8 cellular contexts compared by ENCODE assay signal in genomic region chr1:23367791-23368561, GRCh38. TPM values are rescaled to one million over a fixed set of nuclear protein-coding genes. Genes with fewer than 3 reads are reported as not detected.
DNase-seq lines count a peak whose midpoint lies in the region; ATAC-seq and TF ChIP-seq lines count a peak whose summit lies in the region.

No MANE protein-coding gene starts in this region.

- TF ChIP-seq CTCF in AG04449 (IDR thresholded peaks at IDR 0.05; ENCODE audit: insufficient read depth, low read length, missing control alignments) (no peak), VCaP (conservative IDR thresholded peaks at IDR 0.05) (no peak), breast epithelium (IDR thresholded peaks at IDR 0.05) (no peak)

- H3K9me3 ChIP-seq in breast epithelium (peaks cover 16 to 19% of the 10 kb centered on the region in 2 donors), iPS-18c (ENCODE audit: control insufficient read depth, insufficient read depth, low read length) (no peaks in the 10 kb centered on the region), skeletal muscle tissue (ENCODE audit: control insufficient read depth in 3 of 3, low read length in 3 of 3) (peaks cover 0 to 5% (median 1%) of the 10 kb centered on the region in 3 donors)

- peak overlapping the region; percentile 99 to 100 (median 99) for H3K9ac ChIP-seq in skeletal muscle tissue (ENCODE audit: low read depth in 1 of 3, low read length in 3 of 3)

- H3K4me3 ChIP-seq in AG04449 (ENCODE audit: low read depth, low read length), result peak overlapping the region; percentile 90
- H3K4me3 ChIP-seq in breast epithelium, result peak overlapping the region; percentile 79 to 90 (median 79)
- peak overlapping the region; percentile 97 for H3K4me3 ChIP-seq in iPS-18c (ENCODE audit: insufficient read depth, low read depth, low read length)
- H3K4me3 ChIP-seq in skeletal muscle tissue (ENCODE audit: low read length in 3 of 3), result peak overlapping the region; percentile 99 to 100 (median 100)

- peaks cover 10 to 29% of the 10 kb centered on the region in 2 donors for H3K4me1 ChIP-seq in breast epithelium
- peaks cover 44 to 57% (median 53%) of the 10 kb centered on the region in 3 donors for H3K4me1 ChIP-seq in skeletal muscle tissue (ENCODE audit: control insufficient read depth in 3 of 3, insufficient read depth in 3 of 3, low read length in 3 of 3)

- CTCF ChIA-PET in AG04449 (lab: Yijun Ruan, JAX), result interaction anchor here (0.6 to 3.6 kb wide), 7 partner anchors 12 to 53 kb away, joined by 3 to 31 read pairs (median 3); partner anchors contain the start of gene HNRNPR

- H3K27me3 ChIP-seq in breast epithelium (no peaks in the 10 kb centered on the region), skeletal muscle tissue (ENCODE audit: control insufficient read depth in 3 of 3, insufficient read depth in 3 of 3, low read length in 3 of 3) (no peaks in the 10 kb centered on the region)

- H3K36me3 ChIP-seq in breast epithelium (peaks cover under 1% of the 10 kb centered on the region), skeletal muscle tissue (ENCODE audit: control insufficient read depth in 3 of 3, insufficient read depth in 3 of 3, low read length in 3 of 3) (peaks cover 29 to 38% (median 30%) of the 10 kb centered on the region in 3 donors)

- POLR2A ChIA-PET in AG04449 (lab: Yijun Ruan, JAX), result interaction anchor here (0.9 to 2.5 kb wide), 6 partner anchors 9 to 84 kb away, joined by 3 to 30 read pairs (median 5); partner anchors contain the start of gene HNRNPR

- DNase-seq in AG04449 (ENCODE audit: low read depth, low spot score) (peak; percentile 89), NCI-H2196 (lab: John Stamatoyannopoulos, UW; ENCODE audit: unreplicated experiment) (peak; percentile 98), breast epithelium (ENCODE audit: low spot score in 2 of 2) (peak; percentile 99)

- peak overlapping the region; percentile 91 for H3K27ac ChIP-seq in VCaP
- H3K27ac ChIP-seq in breast epithelium, result peak overlapping the region; percentile 89 to 96
- peak overlapping the region; percentile 98 for H3K27ac ChIP-seq in skeletal muscle tissue (ENCODE audit: low read depth, low read length)

- peak; percentile 59 for TF ChIP-seq POLR2A in breast epithelium (IDR thresholded peaks at IDR 0.05)

- intact Hi-C loops in breast epithelium (cut with DNase I; ENCODE audit: low total_unique reads), result no loop called here

- ATAC-seq in GM18873 (IDR thresholded peaks at IDR 0.05; ENCODE audit: low FRiP score, unreplicated experiment) (peak; percentile 94), HG03135 (IDR thresholded peaks at IDR 0.05; ENCODE audit: unreplicated experiment) (peak; percentile 91)

RNA-seq across cellular contexts. Expression of gene ZNF436, which starts 1.7 kb away (rescaled TPM):
- 10 to 100 TPM; 19.5 to 36.6 (median 23.9) TPM for total RNA-seq in breast epithelium
- 67.3 TPM for total RNA-seq in skeletal muscle tissue

RNA-seq across cellular contexts. Expression of gene HNRNPR, which starts 23.9 kb away (rescaled TPM):
- 100 to 1,000 TPM in 2 of 3 donors, 10 to 100 TPM in 1; 56.6 to 114 (median 109) TPM for total RNA-seq in breast epithelium
- 83.5 TPM for total RNA-seq in skeletal muscle tissue

RNA-seq across cellular contexts. Expression of gene TCEA3, which starts 56.6 kb away (rescaled TPM):
- 10 to 100 TPM in 2 of 3 donors, 1 to 10 TPM in 1; 8.5 to 38.0 (median 31.2) TPM for total RNA-seq in breast epithelium
- total RNA-seq in skeletal muscle tissue, result 314 TPM

Comparison
In these comparisons a context has a peak if more than half of its experiments do, and no peak if none do; other contexts are left out.
1. Peak in every context shown above with its lines: DNase-seq, ATAC-seq, H3K4me3 ChIP-seq and H3K27ac ChIP-seq.